ENCODE assay signal across 13 cellular contexts in the genomic region with DNA sequence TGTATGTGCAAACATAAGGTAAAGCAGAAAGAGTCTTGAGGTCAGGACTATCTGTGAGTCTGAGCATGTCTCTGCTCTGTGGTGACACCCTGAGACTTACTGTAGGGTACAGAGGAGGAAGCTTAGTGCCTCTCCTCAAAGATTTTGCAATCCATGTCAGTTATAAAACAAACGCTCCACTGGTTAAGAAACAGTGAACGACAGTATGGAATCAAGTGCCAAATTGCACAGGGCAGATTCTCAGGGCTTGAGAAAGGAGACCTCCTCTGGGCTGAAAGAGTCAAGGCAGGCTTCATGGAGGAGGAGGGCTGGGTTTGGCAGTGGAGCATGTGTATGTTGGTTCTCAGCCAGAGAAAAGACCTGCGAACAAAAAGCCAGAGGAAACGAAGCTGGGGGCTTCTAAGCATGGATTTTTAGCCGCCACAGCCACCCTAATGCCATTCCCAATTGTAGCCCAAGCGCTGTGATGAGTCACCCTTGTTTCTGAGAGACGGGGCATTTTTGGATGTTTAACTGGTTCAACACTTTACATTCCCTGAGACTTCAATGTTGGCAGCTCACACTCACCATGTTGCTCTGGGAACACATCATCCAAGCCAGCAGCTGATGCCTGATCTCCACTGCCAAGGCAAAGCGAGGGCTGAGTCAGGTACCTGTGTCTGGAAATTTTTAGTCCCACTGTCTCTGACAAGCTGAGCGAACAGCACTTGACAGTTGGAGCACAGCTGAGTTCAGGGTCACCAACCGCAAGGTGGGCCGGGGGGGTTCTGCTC. TPM values are rescaled to one million over a fixed set of nuclear protein-coding genes. Genes with fewer than 3 reads are reported as not detected.
DNase-seq lines count a peak whose midpoint lies in the region; ATAC-seq, FAIRE-seq and TF ChIP-seq lines count a peak whose summit lies in the region.
"Had no signal": no experiment of that assay in that cellular context is flagged by ENCODE, and none has a peak within 500 bp of the region (broad histone marks: within the 10 kb centered on the region; RNA-seq: fewer than 3 reads in every experiment).

No MANE protein-coding gene starts in this region.

- no peaks in the 10 kb centered on the region for H3K36me3 ChIP-seq in astrocyte (ENCODE audit: insufficient read depth, low read length)
- no peaks in the 10 kb centered on the region for H3K36me3 ChIP-seq in heart left ventricle
- no peaks in the 10 kb centered on the region for H3K36me3 ChIP-seq in thoracic aorta

- H3K9ac ChIP-seq in astrocyte (ENCODE audit: low read length), result no peak overlapping the region

- DNase-seq in MV-4-11 (lab: John Stamatoyannopoulos, UW) (peak; percentile 95), astrocyte (ENCODE audit: low read depth) (peak; percentile 85), heart left ventricle (peak; percentile 57 to 87 (median 69)), thoracic aorta (ENCODE audit: low spot score) (peak; percentile 51), T-helper 2 cell (no peak)
- DNase-seq: activated CD4-positive, alpha-beta T cell treated with anti-CD3 and anti-CD28 coated beads, Interleukin-2, amount 10 ng/mL, durations not matched to agents 7 days and 5 days; activated gamma-delta T cell; DMS153; NCI-H2171 had no signal

- no peak overlapping the region for H3K27ac Mint-ChIP-seq in astrocyte (ENCODE audit: unreplicated experiment)
- H3K27ac Mint-ChIP-seq: activated CD4-positive, alpha-beta T cell treated with anti-CD3 and anti-CD28 coated beads, Interleukin-2, amount 10 ng/mL, durations not matched to agents 7 days and 5 days had no signal

- ATAC-seq in heart left ventricle (peak; percentile 82 to 83 (median 82)), thoracic aorta (ENCODE audit: insufficient number of reproducible peaks, low FRiP score, low read depth) (peak; percentile 83), GM18502 (IDR thresholded peaks at IDR 0.05; ENCODE audit: poor library complexity, unreplicated experiment) (no peak), HG02678 (IDR thresholded peaks at IDR 0.05; ENCODE audit: unreplicated experiment) (no peak)
- ATAC-seq in activated CD4-positive, CD25-positive, alpha-beta regulatory T cell treated with anti-CD3 and anti-CD28 coated beads, Interleukin-2, amount 50 U/mL, for 24 hours, result no peak

- H3K4me3 ChIP-seq in astrocyte (ENCODE audit: insufficient read depth, low read depth, low read length), result no peak overlapping the region
- no peak overlapping the region for H3K4me3 ChIP-seq in heart left ventricle
- peak overlapping the region; percentile 33 for H3K4me3 ChIP-seq in thoracic aorta
- H3K4me3 ChIP-seq: SK-N-MC had no signal

- no peak for TF ChIP-seq POLR2A in heart left ventricle (IDR thresholded peaks at IDR 0.05)

- peaks cover 15% of the 10 kb centered on the region for H3K4me1 Mint-ChIP-seq in astrocyte (ENCODE audit: low read depth, unreplicated experiment)

- H3K27ac ChIP-seq in astrocyte (ENCODE audit: low read depth, low read length) (no peak overlapping the region), heart left ventricle (peak overlapping the region; percentile 55 to 89 (median 78)), thoracic aorta (peak overlapping the region; percentile 65 to 73)
- H3K27ac ChIP-seq: SK-N-MC had no signal

- peak overlapping the region; percentile 45 for H3K4me2 ChIP-seq in astrocyte (ENCODE audit: low read length)

- 45 to 62% (median 52%) methylated on average over 11 of the region's 11 CpGs for WGBS in heart left ventricle, 4 donors

- FAIRE-seq in astrocyte (lab: Jason Lieb, UNC), result peak; percentile 63

- peaks cover 19% of the 10 kb centered on the region for H3K4me1 ChIP-seq in astrocyte (ENCODE audit: insufficient read depth, low read length)
- peaks cover 0 to 24% (median 17%) of the 10 kb centered on the region in 12 donors for H3K4me1 ChIP-seq in heart left ventricle
- peaks cover 21 to 55% of the 10 kb centered on the region in 2 donors for H3K4me1 ChIP-seq in thoracic aorta (ENCODE audit: control insufficient read depth in 1 of 2, low read depth in 2 of 2)

- intact Hi-C loops in heart left ventricle (cut with DNase I), result loop anchor here in 4 of 10 donors (1.0 to 10.0 kb wide), 5 partner anchors 41 to 79 kb away; no protein-coding TSS in a partner anchor

- no peaks in the 10 kb centered on the region for H3K9me3 ChIP-seq in astrocyte (ENCODE audit: insufficient read depth, low read depth, low read length)
- H3K9me3 ChIP-seq in heart left ventricle, result no peaks in the 10 kb centered on the region
- H3K9me3 ChIP-seq in thoracic aorta, result no peaks in the 10 kb centered on the region

- no peak for TF ChIP-seq CTCF in astrocyte (IDR thresholded peaks at IDR 0.05; ENCODE audit: insufficient read depth, low read depth, low read length)
- no peak for TF ChIP-seq CTCF in heart left ventricle (IDR thresholded peaks at IDR 0.05)
- no peak for TF ChIP-seq CTCF in thoracic aorta (IDR thresholded peaks at IDR 0.05)

- H3K9me3 Mint-ChIP-seq in astrocyte (ENCODE audit: unreplicated experiment), result peaks cover 2% of the 10 kb centered on the region
- H3K9me3 Mint-ChIP-seq: activated CD4-positive, alpha-beta T cell treated with anti-CD3 and anti-CD28 coated beads, Interleukin-2, amount 10 ng/mL, durations not matched to agents 7 days and 5 days had no signal

- no peaks in the 10 kb centered on the region for H4K20me1 ChIP-seq in astrocyte (ENCODE audit: insufficient read depth, low read length)

- no peaks in the 10 kb centered on the region for H3K36me3 Mint-ChIP-seq in astrocyte (ENCODE audit: low read depth, unreplicated experiment)

- no peak overlapping the region for H2AFZ ChIP-seq in astrocyte (ENCODE audit: low read depth, low read length)

- H3K27me3 Mint-ChIP-seq in astrocyte (ENCODE audit: low read depth, unreplicated experiment), result peaks cover 75% of the 10 kb centered on the region

- no peak overlapping the region for H3K4me3 Mint-ChIP-seq in astrocyte (ENCODE audit: unreplicated experiment)
- H3K4me3 Mint-ChIP-seq: activated CD4-positive, alpha-beta T cell treated with anti-CD3 and anti-CD28 coated beads, Interleukin-2, amount 10 ng/mL, durations not matched to agents 7 days and 5 days had no signal

- H3K79me2 ChIP-seq in astrocyte (ENCODE audit: insufficient read depth, low read length), result no peaks in the 10 kb centered on the region

- H3K27me3 ChIP-seq in astrocyte (ENCODE audit: insufficient read depth, low read length) (peaks cover 60% of the 10 kb centered on the region), heart left ventricle (peaks cover 0 to 40% (median 4%) of the 10 kb centered on the region in 9 donors), thoracic aorta (replicated peaks; ENCODE audit: insufficient read depth) (no peaks in the 10 kb centered on the region)

RNA-seq across cellular contexts. Expression of a gene that starts 3.4 kb away (rescaled TPM):
- 0.36 and 0.64 TPM in 2 replicates for total RNA-seq in astrocyte
- 10 to 100 TPM; 21.6 to 59.3 (median 35.9) TPM for total RNA-seq in heart left ventricle
- polyA plus RNA-seq in heart left ventricle, result 10 to 100 TPM in 1 of 2 donors, 1 to 10 TPM in 1; 9.0 to 18.4 TPM
- 10 to 100 TPM; 12.5 to 16.7 TPM for total RNA-seq in thoracic aorta

Comparison
In these comparisons a context has a peak if more than half of its experiments do, and no peak if none do; other contexts are left out.
1. DNase-seq: peak in MV-4-11 (single experiment), astrocyte (single experiment), heart left ventricle (5 of 5) and thoracic aorta (single experiment); none in T-helper 2 cell (0 of 5).
2. ATAC-seq: peak in heart left ventricle (4 of 4) and thoracic aorta (single experiment); none in GM18502 (single experiment), HG02678 (single experiment) and activated CD4-positive, CD25-positive, alpha-beta regulatory T cell treated with anti-CD3 and anti-CD28 coated beads, Interleukin-2, amount 50 U/mL, for 24 hours (0 of 2).